Comparison of ENCODE assay signal across 27 cellular contexts in genomic region chr4:90889171-90889570, GRCh38.
"Had no signal": no experiment of that assay in that cellular context is flagged by ENCODE, and none has a peak within 500 bp of the region (broad histone marks: within the 10 kb centered on the region; RNA-seq: fewer than 3 reads in every experiment).

No MANE protein-coding gene starts in this region.

- FAIRE-seq: K562 had no signal

- ATAC-seq: activated naive CD4-positive, alpha-beta T cell treated with anti-CD3 and anti-CD28 coated beads, Interleukin-2, amount 50 U/mL, for 72 hours; activated naive CD8-positive, alpha-beta T cell treated with anti-CD3 and anti-CD28 coated beads, Interleukin-2, amount 50 U/mL, for 24 hours; activated T-cell treated with anti-CD3 and anti-CD28 coated beads, Interleukin-2, amount 50 U/mL, for 4 hours; K562; Panc1; Right ventricle myocardium inferior; T-cell had no signal

- H3K27me3 ChIP-seq: brain microvascular endothelial cell had no signal

- H3K27ac ChIP-seq: brain microvascular endothelial cell, VCaP had no signal

- DNase-seq: activated CD4-positive, alpha-beta memory T cell treated with anti-CD3 and anti-CD28 coated beads for 36 hours; activated CD4-positive, alpha-beta T cell treated with anti-CD3 and anti-CD28 coated beads, Interleukin-2, amount 10 ng/mL, durations not matched to agents 7 days and 5 days; activated CD4-positive, CD25-positive, alpha-beta regulatory T cell; activated CD8-positive, alpha-beta memory T cell treated with anti-CD3 and anti-CD28 coated beads for 24 hours; activated effector memory CD4-positive, alpha-beta T cell treated with anti-CD3 and anti-CD28 coated beads, Interleukin-2, amount 50 U/mL, for 16 hours; activated naive CD4-positive, alpha-beta T cell treated with Interleukin-2 at 50 U/mL for 16 hours; activated naive CD8-positive, alpha-beta T cell treated with anti-CD3 and anti-CD28 coated beads, Interleukin-2, amount 50 U/mL, for 24 hours; activated T-cell treated with anti-CD3 and anti-CD28 coated beads, Interleukin-2, amount 50 U/mL, for 4 hours; amygdala; brain microvascular endothelial cell; Kasumi-1; NCI-H1092; NCI-H2029 treated with DMSO at 0.1 percent for 48 hours; NCI-H345; NCI-H510A; NCI-H526 treated with DMSO at 0.1 percent for 48 hours; NCI-H82; OCI-M1; RPMI8226; T-cell; T-helper 2 cell had no signal

- H3K36me3 ChIP-seq: brain microvascular endothelial cell had no signal

- H3K4me3 ChIP-seq: K562, SK-N-MC had no signal
